9 cellular contexts compared by ENCODE assay signal in genomic region chr11:67370351-67371076, GRCh38. TPM values are rescaled to one million over a fixed set of nuclear protein-coding genes. Genes with fewer than 3 reads are reported as not detected.
DNase-seq lines count a peak whose midpoint lies in the region; ATAC-seq, FAIRE-seq and TF ChIP-seq lines count a peak whose summit lies in the region.
"Had no signal": no experiment of that assay in that cellular context is flagged by ENCODE, and none has a peak within 500 bp of the region (broad histone marks: within the 10 kb centered on the region; RNA-seq: fewer than 3 reads in every experiment).

No MANE protein-coding gene starts in this region.

- peaks cover 3 to 8% of the 10 kb centered on the region in 2 donors for H3K4me1 ChIP-seq in small intestine (ENCODE audit: control insufficient read depth in 2 of 2, insufficient read depth in 1 of 2, low read depth in 1 of 2, low read length in 1 of 2)

- TF ChIP-seq CTCF in RWPE1 (conservative IDR thresholded peaks at IDR 0.05; ENCODE audit: low read depth) (no peak), foreskin fibroblast (IDR thresholded peaks at IDR 0.05; ENCODE audit: low read depth, low read length) (no peak)

- no peaks in the 10 kb centered on the region for H3K36me3 ChIP-seq in small intestine (ENCODE audit: control insufficient read depth in 2 of 2, insufficient read depth in 2 of 2, low read length in 2 of 2)

- CTCF ChIA-PET in RWPE1 (lab: Yijun Ruan, JAX): interaction anchor here (0.8 to 4.8 kb wide), 7 partner anchors 8 to 19 kb away, joined by 3 to 52 read pairs (median 6); partner anchors contain the start of gene POLD4

- POLR2A ChIA-PET in RWPE1 (lab: Yijun Ruan, JAX; ENCODE audit: low non-redundant PET): no interaction called here

- H3K27me3 ChIP-seq in small intestine (ENCODE audit: control insufficient read depth in 2 of 2, insufficient read depth in 2 of 2, low read length in 2 of 2): no peaks in the 10 kb centered on the region

- no peak for ATAC-seq in stimulated activated naive CD8-positive, alpha-beta T cell treated with anti-CD3 and anti-CD28 coated beads, Interleukin-15, Interleukin-2, amounts not matched to agents 100 U/mL and 50 U/mL, for 24 hours
- no peak for ATAC-seq in HG03520 (IDR thresholded peaks at IDR 0.05; ENCODE audit: unreplicated experiment)
- ATAC-seq in GM18868 (IDR thresholded peaks at IDR 0.05; ENCODE audit: unreplicated experiment): no peak
- ATAC-seq in HG03565 (IDR thresholded peaks at IDR 0.05; ENCODE audit: unreplicated experiment): no peak

- no peaks in the 10 kb centered on the region for H3K9me3 ChIP-seq in small intestine (ENCODE audit: control insufficient read depth, low read depth)

- DNase-seq in EH (ENCODE audit: low read depth): peak; percentile 68
- DNase-seq in RWPE1 (ENCODE audit: low spot score): no peak
- DNase-seq in foreskin fibroblast: peak in 1 of 2 donors; percentile 82
- DNase-seq in small intestine: no peak
- no peak for DNase-seq in stimulated activated naive CD8-positive, alpha-beta T cell treated with anti-CD3 and anti-CD28 coated beads, Interleukin-15, Interleukin-2, amounts not matched to agents 100 U/mL and 50 U/mL, for 24 hours

- no peak for FAIRE-seq in small intestine (lab: Jason Lieb, UNC)

- peak overlapping the region; percentile 67 to 69 for H3K4me3 ChIP-seq in foreskin fibroblast (ENCODE audit: low read depth in 1 of 2, low read length in 2 of 2)
- H3K4me3 ChIP-seq in small intestine (ENCODE audit: low read depth in 1 of 2, low read length in 2 of 2): no peak overlapping the region

- H3K27ac ChIP-seq in RWPE1 (peak overlapping the region; percentile 97), small intestine (ENCODE audit: low read depth in 1 of 2, low read length in 1 of 2) (peak overlapping the region; percentile 6 to 33)

- WGBS in small intestine, 3 donors: 56 to 73% (median 73%) methylated on average over 14 of the region's 14 CpGs

RNA-seq across cellular contexts. Expression of gene CLCF1, which starts 2.9 kb away (rescaled TPM):
- 1 to 10 TPM in 2 of 3 donors, not detected in 1; 1.4 to 3.0 TPM for polyA plus RNA-seq in small intestine

RNA-seq across cellular contexts. Expression of gene POLD4, which starts 17.2 kb away (rescaled TPM):
- polyA plus RNA-seq in small intestine: 100 to 1,000 TPM; 153 to 492 (median 467) TPM

RNA-seq across cellular contexts. Expression of gene RAD9A, which starts 21.3 kb away (rescaled TPM):
- polyA plus RNA-seq in small intestine: 10 to 100 TPM; 19.5 to 88.3 (median 58.6) TPM

RNA-seq across cellular contexts. Expression of gene PPP1CA, which starts 31.1 kb away (rescaled TPM):
- polyA plus RNA-seq in small intestine: 100 to 1,000 TPM; 165 to 211 (median 210) TPM

RNA-seq across cellular contexts. Expression of gene TBC1D10C, which starts 33.4 kb away (rescaled TPM):
- 10 to 100 TPM in 1 of 3 donors, 1 to 10 TPM in 2; 2.5 to 18.1 (median 4.4) TPM for polyA plus RNA-seq in small intestine
- polyA plus RNA-seq: endothelial cell of umbilical vein had no signal

Comparison
In these comparisons a context has a peak if more than half of its experiments do, and no peak if none do; other contexts are left out.
1. H3K4me3 ChIP-seq: peak in foreskin fibroblast (2 of 2); none in small intestine (0 of 2).